In the genomic region with DNA sequence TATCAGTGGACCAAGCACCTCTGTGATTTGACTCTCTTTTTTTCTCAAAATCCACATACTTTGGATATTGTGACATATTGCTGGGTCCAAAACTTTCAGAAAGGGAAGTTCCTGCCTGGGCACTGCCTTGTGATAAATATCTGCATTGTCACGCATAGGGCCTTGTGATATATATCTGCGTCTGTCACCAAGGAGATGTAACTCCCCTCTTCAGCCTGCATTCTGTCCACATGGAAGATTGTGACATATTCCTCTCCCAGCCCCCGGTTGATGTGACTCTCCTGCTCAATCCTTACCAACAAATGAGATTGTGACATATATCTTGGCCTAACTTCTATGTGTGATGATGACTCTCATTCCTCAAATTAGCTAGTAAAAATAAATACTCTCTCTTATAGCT, we compare ENCODE assay signal across 24 cellular contexts.
"Had no signal": no experiment of that assay in that cellular context is flagged by ENCODE, and none has a peak within 500 bp of the region (broad histone marks: within the 10 kb centered on the region; RNA-seq: fewer than 3 reads in every experiment).

No MANE protein-coding gene starts in this region.

- H2AFZ ChIP-seq: parathyroid adenoma had no signal

- H3K9ac ChIP-seq: parathyroid adenoma had no signal

- H3K79me2 ChIP-seq: parathyroid adenoma had no signal

- H3K27me3 ChIP-seq: body of pancreas, tibial artery had no signal

- ATAC-seq: activated CD4-positive, CD25-positive, alpha-beta regulatory T cell treated with anti-CD3 and anti-CD28 coated beads, Interleukin-2, amount 50 U/mL, for 24 hours; activated CD8-positive, alpha-beta T cell treated with anti-CD3 and anti-CD28 coated beads for 36 hours; body of pancreas; esophagus mucosa; left ventricle myocardium superior; right cardiac atrium had no signal

- H3K4me3 ChIP-seq: body of pancreas, tibial artery had no signal

- FAIRE-seq: endothelial cell of umbilical vein had no signal

- H3K36me3 ChIP-seq: tibial artery had no signal

- H3K27ac ChIP-seq: body of pancreas, parathyroid adenoma, tibial artery, VCaP had no signal

- DNase-seq: activated CD4-positive, alpha-beta T cell treated with anti-CD3 and anti-CD28 coated beads, Interleukin-2, amount 10 ng/mL, durations not matched to agents 7 days and 5 days; activated CD8-positive, alpha-beta T cell treated with anti-CD3 and anti-CD28 coated beads for 36 hours; activated gamma-delta T cell treated with Interleukin-2 at 50 U/mL for 16 hours; anterior cingulate cortex; body of pancreas; dermis blood vessel endothelial cell; effector memory CD4-positive, alpha-beta T cell; foreskin melanocyte; hypothalamus; left ventricle myocardium superior; mammary epithelial cell; nephron progenitor cell; nucleus accumbens; right cardiac atrium; stimulated activated CD4-positive, alpha-beta T cell treated with anti-CD3 and anti-CD28 coated beads, Interleukin-12 subunit alpha, Interleukin-12 subunit beta, amount 100 ng/mL, for 4 hours; stimulated activated CD4-positive, alpha-beta T cell treated with anti-CD3 and anti-CD28 coated beads, Interleukin-4, amount 100 ng/mL, for 4 hours; substantia nigra; T1000; tibial artery had no signal

- H3K9me3 ChIP-seq: body of pancreas, tibial artery had no signal

- H3K4me1 ChIP-seq: body of pancreas, parathyroid adenoma, tibial artery had no signal
